ENCODE assay signal across 8 cellular contexts in the genomic region with DNA sequence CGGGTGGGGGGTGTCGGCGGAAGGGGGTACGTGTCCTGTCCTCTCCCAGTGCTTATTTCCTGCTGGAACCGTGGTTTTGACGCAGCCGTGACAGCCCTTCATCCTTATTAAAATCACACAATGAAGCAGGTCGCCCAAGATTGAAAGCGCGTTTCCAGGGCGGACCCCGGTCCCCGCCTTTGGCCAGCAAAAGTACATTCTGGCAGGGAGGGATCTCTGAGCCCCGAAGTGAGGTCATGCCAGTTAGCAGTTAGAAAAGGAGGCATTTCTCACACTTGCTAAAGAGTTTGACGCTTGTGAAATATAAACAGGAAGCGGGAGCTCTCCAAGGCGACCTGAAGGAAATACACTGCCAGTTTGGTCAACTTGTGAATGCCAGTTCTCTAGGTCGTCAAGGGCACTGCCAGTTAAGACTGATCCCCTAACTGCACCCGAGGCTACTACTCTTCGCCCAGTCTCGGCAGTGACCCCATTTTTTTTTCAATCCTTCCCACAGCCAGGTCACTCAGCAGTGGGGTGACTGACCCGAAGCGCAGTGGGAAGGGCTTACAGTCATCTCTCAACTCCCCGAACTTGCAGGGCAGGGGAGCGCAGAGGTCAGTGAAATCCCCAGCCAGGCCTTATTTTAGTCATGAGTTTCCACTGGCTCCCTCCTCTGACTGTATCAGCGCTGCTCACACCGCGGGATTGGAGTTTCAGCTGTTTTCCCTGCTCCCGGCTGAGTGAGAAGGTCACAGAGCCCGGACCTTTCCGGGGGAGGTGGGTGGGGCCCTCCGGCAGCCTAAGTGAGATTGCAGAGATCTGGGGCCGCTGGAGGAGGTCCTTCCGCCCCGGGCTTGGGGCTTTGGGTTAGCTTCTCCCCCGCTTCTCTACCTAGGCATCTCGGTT. TPM values are rescaled to one million over a fixed set of nuclear protein-coding genes. Genes with fewer than 3 reads are reported as not detected.
DNase-seq lines count a peak whose midpoint lies in the region; ATAC-seq and TF ChIP-seq lines count a peak whose summit lies in the region.

No MANE protein-coding gene starts in this region.

- H3F3A ChIP-seq in GM23248 (ENCODE audit: insufficient read depth): peaks cover 30% of the 10 kb centered on the region

- no peaks in the 10 kb centered on the region for H3K9me3 Mint-ChIP-seq in activated CD4-positive, alpha-beta T cell treated with anti-CD3 and anti-CD28 coated beads for 36 hours (ENCODE audit: low read depth)

- H3K9ac ChIP-seq in GM23248 (peak overlapping the region; percentile 99), liver (ENCODE audit: low read depth in 1 of 2, low read length in 2 of 2) (peak overlapping the region; percentile 90 to 99)

- H3K27ac Mint-ChIP-seq in activated CD4-positive, alpha-beta T cell treated with anti-CD3 and anti-CD28 coated beads for 36 hours: peak overlapping the region; percentile 98

- peak; percentile 59 to 66 for TF ChIP-seq RAD21 in liver (IDR thresholded peaks at IDR 0.05)

- intact Hi-C loops in activated CD4-positive, alpha-beta T cell treated with anti-CD3 and anti-CD28 coated beads for 36 hours (cut with DNase I, micrococcal nuclease): loop anchor here (1.0 to 5.0 kb wide), 11 partner anchors 68 to 355 kb away; a partner anchor contains a TSS

- peak overlapping the region; percentile 33; the same call in 1 of the 2 replicates for H2AFZ ChIP-seq in GM23248

- CTCF ChIA-PET in activated CD4-positive, alpha-beta T cell treated with anti-CD3 and anti-CD28 coated beads for 36 hours (lab: Charles Lee): interaction anchor here (0.7 to 7.4 kb wide), 42 partner anchors 8 to 266 kb away, joined by 3 to 91 read pairs (median 5); no protein-coding TSS in a partner anchor

- H3K27me3 ChIP-seq in GM23248 (replicated peaks; ENCODE audit: insufficient read depth): no peaks in the 10 kb centered on the region
- H3K27me3 ChIP-seq in liver (ENCODE audit: control insufficient read depth in 4 of 4, insufficient read depth in 4 of 4, low read length in 3 of 4): no peaks in the 10 kb centered on the region

- no peak for TF ChIP-seq CTCF in liver (IDR thresholded peaks at IDR 0.05; ENCODE audit: low read depth, low read length, missing input control)

- peak overlapping the region; percentile 73 for H3K4me2 ChIP-seq in GM23248 (ENCODE audit: unreplicated experiment)

- H4K20me1 ChIP-seq in GM23248 (ENCODE audit: insufficient read depth): no peaks in the 10 kb centered on the region

- H3K27ac ChIP-seq in GM23248 (peak overlapping the region; percentile 98), liver (ENCODE audit: low read depth in 1 of 2, low read length in 2 of 2) (peak overlapping the region; percentile 99 to 100)

- peak; percentile 30 for ATAC-seq in activated CD4-positive, alpha-beta T cell treated with anti-CD3 and anti-CD28 coated beads for 36 hours

- peaks cover 15% of the 10 kb centered on the region for H3K36me3 ChIP-seq in GM23248 (ENCODE audit: low read depth)
- peaks cover 0 to 10% (median 4%) of the 10 kb centered on the region in 4 donors for H3K36me3 ChIP-seq in liver (ENCODE audit: control insufficient read depth in 4 of 4, insufficient read depth in 3 of 4, low read depth in 1 of 4, low read length in 3 of 4)

- no peaks in the 10 kb centered on the region for H3K9me2 ChIP-seq in GM23248 (ENCODE audit: insufficient read depth)

- in situ Hi-C loops in GM23248 (cut with MboI): loop anchor here (5.0 kb wide), 1 partner anchor 250 kb away; no protein-coding TSS in a partner anchor

- H3K4me3 Mint-ChIP-seq in activated CD4-positive, alpha-beta T cell treated with anti-CD3 and anti-CD28 coated beads for 36 hours: peak overlapping the region; percentile 93

- H3K36me3 Mint-ChIP-seq in activated CD4-positive, alpha-beta T cell treated with anti-CD3 and anti-CD28 coated beads for 36 hours (ENCODE audit: low read depth): peaks cover 29% of the 10 kb centered on the region

- peaks cover 16% of the 10 kb centered on the region for H3K4me1 ChIP-seq in GM23248 (ENCODE audit: insufficient read depth)
- peaks cover 0 to 20% (median 6%) of the 10 kb centered on the region in 4 donors for H3K4me1 ChIP-seq in liver (ENCODE audit: control insufficient read depth in 4 of 4, insufficient read depth in 4 of 4, low read length in 3 of 4)

- 3 to 5% methylated on average over 36 to 37 of the region's 37 CpGs for WGBS in GM23248 (ENCODE audit: low coverage in 1 of 2, low lambda C conversion rate in 2 of 2, missing lambda C conversion rate in 2 of 2), 2 experiments
- WGBS in liver: 3% methylated on average over 37 of the region's 37 CpGs

- H3K4me1 Mint-ChIP-seq in activated CD4-positive, alpha-beta T cell treated with anti-CD3 and anti-CD28 coated beads for 36 hours: peaks cover 36% of the 10 kb centered on the region

- H3K79me2 ChIP-seq in GM23248 (ENCODE audit: insufficient read depth): peaks cover 27% of the 10 kb centered on the region

- DNase-seq in GF-D8 (lab: John Stamatoyannopoulos, UW): peak; percentile 92
- DNase-seq in GM23248: peak; percentile 94
- DNase-seq in LoVo (ENCODE audit: low spot score): peak; percentile 42
- DNase-seq in activated CD4-positive, alpha-beta T cell treated with anti-CD3 and anti-CD28 coated beads for 36 hours: peak; percentile 88
- peak; percentile 49 for DNase-seq in dedifferentiated amniotic fluid mesenchymal stem cell (ENCODE audit: extremely low spot score)
- peak; percentile 49 to 79 for DNase-seq in stimulated activated CD4-positive, alpha-beta T cell treated with anti-CD3 and anti-CD28 coated beads, Interleukin-4, amount 100 ng/mL, for 48 hours (ENCODE audit: low read depth in 2 of 2)
- no peak for DNase-seq in middle frontal gyrus (ENCODE audit: extremely low spot score, low spot score)

- H3K9me3 ChIP-seq in GM23248 (ENCODE audit: low read depth) (no peaks in the 10 kb centered on the region), liver (ENCODE audit: control insufficient read depth in 4 of 4, low read length in 3 of 4) (no peaks in the 10 kb centered on the region)

- H3K27me3 Mint-ChIP-seq in activated CD4-positive, alpha-beta T cell treated with anti-CD3 and anti-CD28 coated beads for 36 hours: no peaks in the 10 kb centered on the region

- peak overlapping the region; percentile 72 for H3K4me3 ChIP-seq in GM23248
- H3K4me3 ChIP-seq in liver (ENCODE audit: low read depth in 1 of 3, low read length in 3 of 3): peak overlapping the region; percentile 51 to 83 (median 60)

- POLR2A ChIA-PET in activated CD4-positive, alpha-beta T cell treated with anti-CD3 and anti-CD28 coated beads for 36 hours (lab: Charles Lee): interaction anchor here (0.6 to 4.6 kb wide), 8 partner anchors 69 to 200 kb away, joined by 3 to 34 read pairs (median 5); no protein-coding TSS in a partner anchor

TF ChIP-seq in liver, 16 proteins besides CTCF, POLR2A, EP300 and RAD21 (continues in another document):
- peak; percentile 91 for TF ChIP-seq TAF1 (conservative IDR thresholded peaks at IDR 0.05)
- TF ChIP-seq JUND (IDR thresholded peaks at IDR 0.05): peak; percentile 60 to 78
- TF ChIP-seq FOXA2 (IDR thresholded peaks at IDR 0.05): peak; percentile 40
- TF ChIP-seq EGR1 (IDR thresholded peaks at IDR 0.05; ENCODE audit: low read depth in 2 of 2): peak; percentile 71 to 82
- TF ChIP-seq NR2F2 (IDR thresholded peaks at IDR 0.05): peak; percentile 98
- TF ChIP-seq FOXA1 (IDR thresholded peaks at IDR 0.05): no peak
- peak; percentile 99 for TF ChIP-seq RXRA (IDR thresholded peaks at IDR 0.05)
- peak; percentile 72 to 74 for TF ChIP-seq HNF4A (conservative IDR thresholded peaks at IDR 0.05)
- TF ChIP-seq SP1 (IDR thresholded peaks at IDR 0.05): peak; percentile 97
- peak in 1 of 2 donors; percentile 10 for TF ChIP-seq GABPA (IDR thresholded peaks at IDR 0.05 in 1 of 2, conservative IDR thresholded peaks at IDR 0.05 in 1 of 2)
- TF ChIP-seq, protein P1, sequence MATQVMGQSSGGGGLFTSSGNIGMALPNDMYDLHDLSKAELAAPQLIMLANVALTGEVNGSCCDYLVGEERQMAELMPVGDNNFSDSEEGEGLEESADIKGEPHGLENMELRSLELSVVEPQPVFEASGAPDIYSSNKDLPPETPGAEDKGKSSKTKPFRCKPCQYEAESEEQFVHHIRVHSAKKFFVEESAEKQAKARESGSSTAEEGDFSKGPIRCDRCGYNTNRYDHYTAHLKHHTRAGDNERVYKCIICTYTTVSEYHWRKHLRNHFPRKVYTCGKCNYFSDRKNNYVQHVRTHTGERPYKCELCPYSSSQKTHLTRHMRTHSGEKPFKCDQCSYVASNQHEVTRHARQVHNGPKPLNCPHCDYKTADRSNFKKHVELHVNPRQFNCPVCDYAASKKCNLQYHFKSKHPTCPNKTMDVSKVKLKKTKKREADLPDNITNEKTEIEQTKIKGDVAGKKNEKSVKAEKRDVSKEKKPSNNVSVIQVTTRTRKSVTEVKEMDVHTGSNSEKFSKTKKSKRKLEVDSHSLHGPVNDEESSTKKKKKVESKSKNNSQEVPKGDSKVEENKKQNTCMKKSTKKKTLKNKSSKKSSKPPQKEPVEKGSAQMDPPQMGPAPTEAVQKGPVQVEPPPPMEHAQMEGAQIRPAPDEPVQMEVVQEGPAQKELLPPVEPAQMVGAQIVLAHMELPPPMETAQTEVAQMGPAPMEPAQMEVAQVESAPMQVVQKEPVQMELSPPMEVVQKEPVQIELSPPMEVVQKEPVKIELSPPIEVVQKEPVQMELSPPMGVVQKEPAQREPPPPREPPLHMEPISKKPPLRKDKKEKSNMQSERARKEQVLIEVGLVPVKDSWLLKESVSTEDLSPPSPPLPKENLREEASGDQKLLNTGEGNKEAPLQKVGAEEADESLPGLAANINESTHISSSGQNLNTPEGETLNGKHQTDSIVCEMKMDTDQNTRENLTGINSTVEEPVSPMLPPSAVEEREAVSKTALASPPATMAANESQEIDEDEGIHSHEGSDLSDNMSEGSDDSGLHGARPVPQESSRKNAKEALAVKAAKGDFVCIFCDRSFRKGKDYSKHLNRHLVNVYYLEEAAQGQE (IDR thresholded peaks at IDR 0.05): peak; percentile 82

RNA-seq across cellular contexts. Expression of a gene that starts 2.0 kb away (rescaled TPM):
- total RNA-seq in GM23248 (2014; rRNA removed; shearing (Covaris generic)): 27.6 and 33.9 TPM in 2 replicates
- polyA plus RNA-seq in GM23248 (2016; fragmentation: Nextera tagmentation; extraction: Ambion mirVana): 42.9 TPM in 2 replicates
- total RNA-seq in activated CD4-positive, alpha-beta T cell treated with anti-CD3 and anti-CD28 coated beads for 36 hours: 100 to 1,000 TPM; 258 to 273 TPM
- total RNA-seq in liver: 10 to 100 TPM in 1 of 2 donors, 1 to 10 TPM in 1; 8.2 to 28.4 TPM
- 10 to 100 TPM; 17.2 to 18.7 TPM for polyA plus RNA-seq in liver
